8 cellular contexts compared by ENCODE assay signal in the genomic region with DNA sequence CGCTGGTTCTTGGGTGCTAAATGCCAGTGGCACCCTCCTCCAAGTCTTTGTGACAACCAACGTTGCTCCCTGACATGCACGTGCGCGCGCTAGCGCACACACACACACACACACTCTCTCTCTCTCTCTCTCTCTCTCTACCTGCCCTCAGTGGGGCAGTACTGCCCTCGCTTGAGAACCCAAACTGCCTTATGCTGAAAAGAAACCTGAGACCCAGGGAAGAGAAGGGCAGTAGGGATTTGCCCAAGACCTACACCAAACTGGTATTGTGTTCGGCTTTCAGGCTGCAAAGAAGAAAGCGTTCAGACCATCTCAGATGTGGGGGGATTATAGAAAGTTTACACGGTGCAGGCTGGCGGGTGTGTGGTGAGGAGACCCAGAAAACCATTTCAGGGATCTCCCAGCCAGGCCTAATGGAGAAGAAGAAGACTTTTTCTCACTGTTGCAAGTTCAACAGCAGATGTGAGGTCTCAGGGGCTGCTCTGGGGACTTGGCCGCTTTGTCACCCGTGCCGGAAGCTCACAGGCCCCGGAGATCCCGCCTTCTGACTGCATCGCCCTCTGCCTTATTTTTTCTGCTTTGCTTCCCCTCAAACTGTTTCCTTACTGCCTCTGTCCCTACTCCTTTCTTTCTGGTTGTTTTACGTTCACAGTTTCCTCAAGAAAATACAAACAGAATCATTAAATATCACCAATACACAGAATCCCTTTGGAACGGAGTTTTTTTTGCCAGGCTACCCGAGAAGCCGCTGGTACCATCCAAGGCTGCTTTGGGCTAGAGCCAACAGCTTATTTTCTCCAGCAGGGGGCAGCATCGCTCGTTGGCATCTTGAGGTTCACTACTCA.
DNase-seq lines count a peak whose midpoint lies in the region; ATAC-seq and TF ChIP-seq lines count a peak whose summit lies in the region.

No MANE protein-coding gene starts in this region.

- H3K9me3 Mint-ChIP-seq in activated naive CD4-positive, alpha-beta T cell treated with anti-CD3 and anti-CD28 coated beads, Interleukin-2, amount 10 ng/mL, durations not matched to agents 7 days and 5 days, result no peaks in the 10 kb centered on the region

- no peaks in the 10 kb centered on the region for H3K36me3 Mint-ChIP-seq in activated naive CD4-positive, alpha-beta T cell treated with anti-CD3 and anti-CD28 coated beads, Interleukin-2, amount 10 ng/mL, durations not matched to agents 7 days and 5 days

- 8 to 9% methylated on average over 24 of the region's 24 CpGs for WGBS in heart right ventricle, 2 donors
- 16 to 22% (median 18%) methylated on average over 24 of the region's 24 CpGs for WGBS in psoas muscle, 3 donors
- WGBS in urinary bladder, result 23% methylated on average over 24 of the region's 24 CpGs

- ATAC-seq in heart right ventricle, result peak; percentile 55 to 89 (median 76)
- peak in 3 of 4 donors; percentile 26 to 54 (median 35) for ATAC-seq in psoas muscle

- intact Hi-C loops in heart right ventricle (cut with DNase I) (loop anchor here in 1 of 10 donors (10.0 kb wide), 1 partner anchor 137 kb away; no protein-coding TSS in a partner anchor), psoas muscle (cut with DNase I) (no loop called here)

- TF ChIP-seq CTCF in heart right ventricle (IDR thresholded peaks at IDR 0.05), result peak; percentile 37 to 86 (median 70)
- TF ChIP-seq CTCF in psoas muscle (IDR thresholded peaks at IDR 0.05), result peak; percentile 68

- DNase-seq in GM03348 (ENCODE audit: low spot score) (peak; percentile 43), H7 (peak; percentile 74), LoVo (ENCODE audit: low spot score) (peak; percentile 61), SHP77 (lab: John Stamatoyannopoulos, UW) (peak; percentile 75 to 78), heart right ventricle (peak; percentile 49 to 52), psoas muscle (peak; percentile 50 to 74)
- peak; percentile 82 for DNase-seq in activated naive CD4-positive, alpha-beta T cell treated with anti-CD3 and anti-CD28 coated beads, Interleukin-2, amount 10 ng/mL, durations not matched to agents 7 days and 5 days

- H3K27ac ChIP-seq in heart right ventricle (peak overlapping the region in 4 of 10 donors; percentile 9 to 45 (median 22)), psoas muscle (no peak overlapping the region), urinary bladder (ENCODE audit: low read depth) (no peak overlapping the region)

- peaks cover 49% of the 10 kb centered on the region for H3K4me1 Mint-ChIP-seq in activated naive CD4-positive, alpha-beta T cell treated with anti-CD3 and anti-CD28 coated beads, Interleukin-2, amount 10 ng/mL, durations not matched to agents 7 days and 5 days

- H3K27me3 ChIP-seq in H7 (ENCODE audit: control insufficient read depth, insufficient read depth, low read length) (peaks cover 6% of the 10 kb centered on the region), heart right ventricle (peaks cover 0 to 42% (median 16%) of the 10 kb centered on the region in 7 donors), psoas muscle (ENCODE audit: insufficient read depth in 3 of 3, low read length in 2 of 3) (no peaks in the 10 kb centered on the region)

- H3K9me3 ChIP-seq in heart right ventricle, result no peaks in the 10 kb centered on the region
- no peaks in the 10 kb centered on the region for H3K9me3 ChIP-seq in psoas muscle

- CTCF ChIA-PET in activated naive CD4-positive, alpha-beta T cell treated with anti-CD3 and anti-CD28 coated beads, Interleukin-2, amount 10 ng/mL, durations not matched to agents 7 days and 5 days (lab: Charles Lee), result interaction anchor here (0.6 to 2.8 kb wide), 21 partner anchors 12 to 759 kb away, joined by 3 to 19 read pairs (median 4); no protein-coding TSS in a partner anchor

- H3K27me3 Mint-ChIP-seq in activated naive CD4-positive, alpha-beta T cell treated with anti-CD3 and anti-CD28 coated beads, Interleukin-2, amount 10 ng/mL, durations not matched to agents 7 days and 5 days, result peaks cover 41% of the 10 kb centered on the region

- H3K4me3 ChIP-seq in H7 (ENCODE audit: insufficient read depth, low read depth, low read length), result peak overlapping the region; percentile 38
- H3K4me3 ChIP-seq in heart right ventricle, result peak overlapping the region in 9 of 10 donors; percentile 28 to 58 (median 46)
- H3K4me3 ChIP-seq in psoas muscle, result peak overlapping the region; percentile 56
- H3K4me3 ChIP-seq in urinary bladder (ENCODE audit: low read depth, low read length), result peak overlapping the region; percentile 28

- H3K36me3 ChIP-seq in H7 (replicated peaks; ENCODE audit: control insufficient read depth, insufficient read depth, low read length) (no peaks in the 10 kb centered on the region), heart right ventricle (no peaks in the 10 kb centered on the region), psoas muscle (ENCODE audit: insufficient read depth in 1 of 2, low read depth in 1 of 2) (no peaks in the 10 kb centered on the region), urinary bladder (ENCODE audit: insufficient read depth) (no peaks in the 10 kb centered on the region)

- H3K4me3 Mint-ChIP-seq in activated naive CD4-positive, alpha-beta T cell treated with anti-CD3 and anti-CD28 coated beads, Interleukin-2, amount 10 ng/mL, durations not matched to agents 7 days and 5 days, result peak overlapping the region; percentile 82

- H3K4me1 ChIP-seq in heart right ventricle, result peaks cover 3 to 22% (median 9%) of the 10 kb centered on the region in 9 donors
- H3K4me1 ChIP-seq in psoas muscle, result peaks cover 3% of the 10 kb centered on the region
- peaks cover 3% of the 10 kb centered on the region for H3K4me1 ChIP-seq in urinary bladder (ENCODE audit: insufficient read depth)

- peak overlapping the region; percentile 93 for H3K27ac Mint-ChIP-seq in activated naive CD4-positive, alpha-beta T cell treated with anti-CD3 and anti-CD28 coated beads, Interleukin-2, amount 10 ng/mL, durations not matched to agents 7 days and 5 days
